20 cellular contexts compared by ENCODE assay signal in genomic region chr1:202702088-202702487, GRCh38. TPM values are rescaled to one million over a fixed set of nuclear protein-coding genes. Genes with fewer than 3 reads are reported as not detected.
DNase-seq lines count a peak whose midpoint lies in the region; ATAC-seq and TF ChIP-seq lines count a peak whose summit lies in the region.
"Had no signal": no experiment of that assay in that cellular context is flagged by ENCODE, and none has a peak within 500 bp of the region (broad histone marks: within the 10 kb centered on the region; RNA-seq: fewer than 3 reads in every experiment).

No MANE protein-coding gene starts in this region.

- peaks cover 63% of the 10 kb centered on the region for H3K27me3 ChIP-seq in SK-N-SH (ENCODE audit: insufficient read depth)
- H3K27me3 ChIP-seq in neuronal stem cell (ENCODE audit: control insufficient read depth in 3 of 3, insufficient read depth in 3 of 3, low read depth in 1 of 3, low read length in 3 of 3): peaks cover 0 to 78% (median 0%) of the 10 kb centered on the region in 3 experiments
- peaks cover 0 to 13% of the 10 kb centered on the region in 2 donors for H3K27me3 ChIP-seq in breast epithelium

- DNase-seq in SK-N-SH (peak; percentile 34), SK-N-DZ (ENCODE audit: low spot score) (peak; percentile 35), neuronal stem cell (ENCODE audit: low spot score) (no peak), NCI-H2107 treated with DMSO at 0.1 percent for 48 hours (lab: John Stamatoyannopoulos, UW; ENCODE audit: unreplicated experiment) (no peak), breast epithelium (ENCODE audit: low spot score in 2 of 2) (no peak), left ventricle myocardium superior (no peak)
- DNase-seq: AML-193; CD4-positive, alpha-beta memory T cell; DMS153; DMS79; GDM1; H9 had no signal

- peak overlapping the region; percentile 25 for H3K14ac ChIP-seq in neuronal stem cell (ENCODE audit: low read length)

- WGBS in SK-N-SH (ENCODE audit: low lambda C conversion rate): 14% methylated on average over 3 of the region's 5 CpGs
- WGBS in neuronal stem cell (ENCODE audit: extremely low coverage in 2 of 2, insufficient read length in 2 of 2, insufficient replicate concordance in 1 of 2), 2 donors: no CpG with 5 or more reads among the region's 5 CpGs

- H2BK12ac ChIP-seq in neuronal stem cell (ENCODE audit: low read length): no peak overlapping the region

- no peak for TF ChIP-seq CTCF in SK-N-SH (IDR thresholded peaks at IDR 0.05)
- TF ChIP-seq CTCF in breast epithelium (IDR thresholded peaks at IDR 0.05): no peak

- no peak overlapping the region for H3K9ac ChIP-seq in SK-N-SH
- H3K9ac ChIP-seq in neuronal stem cell (ENCODE audit: low read depth, low read length, poor library complexity): no peak overlapping the region
- H3K9ac ChIP-seq: BLaER1 had no signal

- no peak for TF ChIP-seq EP300 in SK-N-SH (IDR thresholded peaks at IDR 0.05; ENCODE audit: borderline replicate concordance in 1 of 2, low read depth in 1 of 2, low read length in 1 of 2)

- H4K8ac ChIP-seq in neuronal stem cell (ENCODE audit: low read depth, low read length): no peak overlapping the region

- H2AFZ ChIP-seq in SK-N-SH (ENCODE audit: low read depth): no peak overlapping the region
- H2AFZ ChIP-seq in neuronal stem cell (ENCODE audit: low read length): no peak overlapping the region

- H2BK15ac ChIP-seq in neuronal stem cell (ENCODE audit: low read length): no peak overlapping the region

- TF ChIP-seq RAD21 in SK-N-SH (IDR thresholded peaks at IDR 0.05; ENCODE audit: low read length): no peak

- POLR2A ChIA-PET in SK-N-SH (lab: Yijun Ruan, JAX): no interaction called here

- H2BK5ac ChIP-seq in neuronal stem cell (ENCODE audit: low read length): no peak overlapping the region

- no peak overlapping the region for H4K91ac ChIP-seq in neuronal stem cell (ENCODE audit: low read depth, low read length, poor library complexity)

- H3K9me3 ChIP-seq in SK-N-SH (no peaks in the 10 kb centered on the region), neuronal stem cell (replicated peaks in 1 of 2; ENCODE audit: control insufficient read depth in 2 of 2, insufficient read depth in 1 of 2, low read depth in 1 of 2, low read length in 2 of 2) (no peaks in the 10 kb centered on the region), breast epithelium (no peaks in the 10 kb centered on the region)
- H3K9me3 ChIP-seq: A549, BLaER1 had no signal

- peaks cover 1% of the 10 kb centered on the region for H3K79me1 ChIP-seq in neuronal stem cell (ENCODE audit: low read depth, low read length)

- H3K4me3 ChIP-seq in SK-N-SH (ENCODE audit: low read depth in 2 of 2, low read length in 1 of 2) (no peak overlapping the region), neuronal stem cell (ENCODE audit: low read length in 2 of 2) (no peak overlapping the region), breast epithelium (no peak overlapping the region)
- H3K4me3 ChIP-seq: A549, BLaER1 had no signal

- no peak overlapping the region for H3K27ac ChIP-seq in SK-N-SH (ENCODE audit: low read depth in 2 of 2, low read length in 1 of 2)
- H3K27ac ChIP-seq in neuronal stem cell (replicated peaks; ENCODE audit: low read length): no peak overlapping the region
- H3K27ac ChIP-seq in breast epithelium: no peak overlapping the region
- H3K27ac ChIP-seq: 22Rv1, A549, BLaER1, HL-60 had no signal

- TF ChIP-seq POLR2A in breast epithelium (IDR thresholded peaks at IDR 0.05): no peak

- H3K23ac ChIP-seq in neuronal stem cell (ENCODE audit: low read depth, low read length, poor library complexity): no peak overlapping the region

- H3K36me3 ChIP-seq in SK-N-SH (replicated peaks in 1 of 2; ENCODE audit: control insufficient read depth in 1 of 2, insufficient read depth in 2 of 2, low read length in 1 of 2): no peaks in the 10 kb centered on the region
- no peaks in the 10 kb centered on the region for H3K36me3 ChIP-seq in neuronal stem cell (replicated peaks in 1 of 2; ENCODE audit: control insufficient read depth in 2 of 2, insufficient read depth in 2 of 2, low read length in 2 of 2)
- no peaks in the 10 kb centered on the region for H3K36me3 ChIP-seq in breast epithelium
- H3K36me3 ChIP-seq: BLaER1 had no signal

- no peak overlapping the region for H2BK120ac ChIP-seq in neuronal stem cell (ENCODE audit: low read depth, low read length)

- H3K9me2 ChIP-seq in SK-N-SH: no peaks in the 10 kb centered on the region

- H3K4me2 ChIP-seq in SK-N-SH (no peak overlapping the region), neuronal stem cell (ENCODE audit: insufficient read depth, low read length, poor library complexity, severe bottlenecking) (no peak overlapping the region)
- H3K4me2 ChIP-seq: A549, BLaER1 had no signal

- H3F3A ChIP-seq in SK-N-SH (replicated peaks; ENCODE audit: insufficient read depth): no peaks in the 10 kb centered on the region

- peaks cover 0 to 9% of the 10 kb centered on the region in 2 experiments; a peak in 1 of 4 replicates for H3K4me1 ChIP-seq in SK-N-SH (ENCODE audit: control insufficient read depth in 1 of 2, insufficient read depth in 2 of 2, low read depth in 1 of 2, low read length in 1 of 2)
- H3K4me1 ChIP-seq in neuronal stem cell (ENCODE audit: control insufficient read depth in 2 of 2, insufficient read depth in 1 of 2, low read depth in 1 of 2, low read length in 2 of 2): no peaks in the 10 kb centered on the region
- H3K4me1 ChIP-seq in breast epithelium: no peaks in the 10 kb centered on the region
- H3K4me1 ChIP-seq: A549 had no signal

- CTCF ChIA-PET in SK-N-SH (lab: Yijun Ruan, JAX): interaction anchor here (1.1 to 6.2 kb wide), 3 partner anchors 10 to 27 kb away, joined by 3 to 41 read pairs (median 13); no protein-coding TSS in a partner anchor

- no peak overlapping the region for H3K4ac ChIP-seq in neuronal stem cell (ENCODE audit: low read length)

- no peaks in the 10 kb centered on the region for H3K79me2 ChIP-seq in SK-N-SH (ENCODE audit: insufficient read depth)

- ATAC-seq in SK-N-SH treated with all-trans-retinoic acid at 6 μM for 48 hours (no peak), HG02884 (IDR thresholded peaks at IDR 0.05; ENCODE audit: unreplicated experiment) (no peak), left ventricle myocardium superior (no peak)
- ATAC-seq: A549 had no signal

- no peaks in the 10 kb centered on the region for H4K20me1 ChIP-seq in SK-N-SH (ENCODE audit: insufficient read depth)

- peak overlapping the region; percentile 15 for H3K18ac ChIP-seq in neuronal stem cell (ENCODE audit: low read length)

- intact Hi-C loops in breast epithelium (cut with DNase I; ENCODE audit: low total_unique reads) (no loop called here), left ventricle myocardium superior (cut with micrococcal nuclease) (no loop called here)

- no peak overlapping the region for H2AK5ac ChIP-seq in neuronal stem cell (ENCODE audit: low read depth, low read length)

TF ChIP-seq in SK-N-SH, 30 proteins besides CTCF, POLR2A, EP300 and RAD21 (continues in another document):
- TF ChIP-seq TAF1 (IDR thresholded peaks at IDR 0.05; ENCODE audit: borderline replicate concordance, low read depth, low read length) (no peak), FOSL2 (IDR thresholded peaks at IDR 0.05; ENCODE audit: borderline replicate concordance, low read depth) (no peak), SMC3 (IDR thresholded peaks at IDR 0.05; ENCODE audit: low read depth, low read length) (no peak), YY1 (IDR thresholded peaks at IDR 0.05; ENCODE audit: low read depth) (no peak), CHD2 (IDR thresholded peaks at IDR 0.05; ENCODE audit: low read length, partially characterized antibody) (no peak), MXI1 (IDR thresholded peaks at IDR 0.05; ENCODE audit: low read depth, low read length) (no peak), JUND (IDR thresholded peaks at IDR 0.05) (no peak), EZH2phosphoT487 (IDR thresholded peaks at IDR 0.05; ENCODE audit: borderline replicate concordance, low read depth) (no peak), GATA2 (CRISPR knock-in tag; IDR thresholded peaks at IDR 0.05) (no peak), POLR2AphosphoS5 (IDR thresholded peaks at IDR 0.05; ENCODE audit: low read depth, low read length) (no peak), MAX (IDR thresholded peaks at IDR 0.05; ENCODE audit: low read depth) (no peak)

TF ChIP-seq in SK-N-SH treated with all-trans-retinoic acid at 6 μM for 48 hours, 23 proteins besides CTCF, POLR2A, EP300 and RAD21:
- no peak for TF ChIP-seq CSRNP3 (CRISPR knock-in tag; IDR thresholded peaks at IDR 0.05)
- TF ChIP-seq TOX (CRISPR knock-in tag; IDR thresholded peaks at IDR 0.05; ENCODE audit: borderline replicate concordance): no peak
- TF ChIP-seq ZFP30 (CRISPR knock-in tag; IDR thresholded peaks at IDR 0.05): no peak
- TF ChIP-seq ZFP3 (CRISPR knock-in tag; IDR thresholded peaks at IDR 0.05): no peak
- no peak for TF ChIP-seq ZNF565 (CRISPR knock-in tag; conservative IDR thresholded peaks at IDR 0.05; ENCODE audit: low read depth)

RNA-seq across cellular contexts. Expression of gene SYT2, which starts 8.2 kb away (rescaled TPM):
- polyA plus RNA-seq in SK-N-SH (2012; rRNA removed): 0.03 and 0.05 TPM in 2 replicates
- 0.03 and 0.04 TPM in 2 replicates for polyA plus RNA-seq in SK-N-SH (2012; cell fraction: cytosol; rRNA removed)
- 0.05 and 0.06 TPM in 2 replicates for polyA plus RNA-seq in SK-N-SH (2012; cell fraction: nucleus; rRNA removed)
- 0.37 and 0.61 TPM in 2 replicates for polyA plus RNA-seq in SK-N-DZ (2014; cell fraction: cytosol; rRNA removed)
- polyA plus RNA-seq in SK-N-DZ (2014; cell fraction: nucleus; rRNA removed): 0.11 and 0.13 TPM in 2 replicates
- polyA plus RNA-seq in neuronal stem cell (2013, experiment 1 of 2): 0.08 TPM
- 0.06 TPM for polyA plus RNA-seq in neuronal stem cell (2013, experiment 2 of 2)
- under 1 TPM; under 0.01 to 0.15 (median under 0.01) TPM for total RNA-seq in breast epithelium
- not detected for total RNA-seq in left ventricle myocardium superior
- total RNA-seq: CD4-positive, alpha-beta memory T cell; Daoy had no signal
- polyA plus RNA-seq: CD14-positive monocyte had no signal

Comparison
In these comparisons a context has a peak if more than half of its experiments do, and no peak if none do; other contexts are left out.
1. DNase-seq: peak in SK-N-SH (single experiment) and SK-N-DZ (single experiment); none in neuronal stem cell (single experiment), NCI-H2107 treated with DMSO at 0.1 percent for 48 hours (single experiment), breast epithelium (0 of 2) and left ventricle myocardium superior (single experiment).